In the genomic region with DNA sequence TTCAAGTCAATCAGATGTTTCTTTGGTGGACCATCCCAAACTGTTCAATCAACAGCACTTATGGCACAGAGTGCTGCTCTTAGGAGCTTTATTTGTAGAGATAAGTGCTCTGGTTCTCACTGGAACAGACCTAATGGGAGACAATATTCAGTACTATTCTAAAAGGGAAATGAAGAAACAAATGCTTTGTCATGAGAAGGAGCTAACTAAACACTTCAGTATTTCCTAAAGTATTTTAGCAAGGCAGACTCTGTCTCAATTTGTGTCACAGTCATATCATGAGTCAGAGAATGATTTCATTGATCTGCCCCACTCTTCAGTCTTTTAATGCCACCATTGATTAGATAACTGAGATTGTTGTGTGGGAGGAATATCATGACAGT, we compare ENCODE assay signal across 1 cellular context.
TF ChIP-seq lines count a peak whose summit lies in the region.

No MANE protein-coding gene starts in this region.

TF ChIP-seq in WTC11, 78 proteins besides CTCF, POLR2A, EP300 and RAD21 (continued from another document):
- TF ChIP-seq, protein P1, sequence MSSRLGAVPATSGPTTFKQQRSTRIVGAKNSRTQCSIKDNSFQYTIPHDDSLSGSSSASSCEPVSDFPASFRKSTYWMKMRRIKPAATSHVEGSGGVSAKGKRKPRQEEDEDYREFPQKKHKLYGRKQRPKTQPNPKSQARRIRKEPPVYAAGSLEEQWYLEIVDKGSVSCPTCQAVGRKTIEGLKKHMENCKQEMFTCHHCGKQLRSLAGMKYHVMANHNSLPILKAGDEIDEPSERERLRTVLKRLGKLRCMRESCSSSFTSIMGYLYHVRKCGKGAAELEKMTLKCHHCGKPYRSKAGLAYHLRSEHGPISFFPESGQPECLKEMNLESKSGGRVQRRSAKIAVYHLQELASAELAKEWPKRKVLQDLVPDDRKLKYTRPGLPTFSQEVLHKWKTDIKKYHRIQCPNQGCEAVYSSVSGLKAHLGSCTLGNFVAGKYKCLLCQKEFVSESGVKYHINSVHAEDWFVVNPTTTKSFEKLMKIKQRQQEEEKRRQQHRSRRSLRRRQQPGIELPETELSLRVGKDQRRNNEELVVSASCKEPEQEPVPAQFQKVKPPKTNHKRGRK (CRISPR knock-in tag; IDR thresholded peaks at IDR 0.05; ENCODE audit: borderline replicate concordance), result no peak
- TF ChIP-seq FOXK1 (CRISPR knock-in tag; IDR thresholded peaks at IDR 0.05), result no peak
